In genomic region chr6:606829-607379, GRCh38 we compare ENCODE assay signal across 27 cellular contexts. TPM values are rescaled to one million over a fixed set of nuclear protein-coding genes. Genes with fewer than 3 reads are reported as not detected.
"Had no signal": no experiment of that assay in that cellular context is flagged by ENCODE, and none has a peak within 500 bp of the region (broad histone marks: within the 10 kb centered on the region; RNA-seq: fewer than 3 reads in every experiment).

No MANE protein-coding gene starts in this region.

- H2AFZ ChIP-seq: neural progenitor cell, parathyroid adenoma had no signal

- H3K9ac ChIP-seq: neural progenitor cell, parathyroid adenoma had no signal

- H3K4me1 ChIP-seq: neural progenitor cell, psoas muscle, right lobe of liver, sigmoid colon, thyroid gland, vagina had no signal

- H3K79me2 ChIP-seq: parathyroid adenoma had no signal

- ATAC-seq: naive thymus-derived CD8-positive, alpha-beta T cell; natural killer cell treated with Interleukin-12 subunit alpha and Interleukin-12 subunit beta and Interleukin-15 and Interleukin-18, amount 100 ng/mL, for 72 hours; psoas muscle; right cardiac atrium; right lobe of liver; stimulated activated effector memory CD8-positive, alpha-beta T cell treated with anti-CD3 and anti-CD28 coated beads, Interleukin-12 subunit alpha, Interleukin-12 subunit beta, amount 100 ng/mL, for 72 hours; stimulated activated naive B cell treated with anti-CD40 and anti-IgM and Interleukin-4, amounts not matched to agents 10 μg/mL and 1 μg/mL and 100 μg/mL, for 72 hours had no signal

- DNase-seq: naive thymus-derived CD8-positive, alpha-beta T cell; nucleus accumbens; posterior cingulate gyrus; psoas muscle; right cardiac atrium; right lobe of liver; sigmoid colon; small intestine; stimulated activated CD4-positive, alpha-beta T cell treated with anti-CD3 and anti-CD28 coated beads, Interleukin-15, amount 100 ng/mL, for 24 hours; stimulated activated CD4-positive, alpha-beta T cell treated with anti-CD3 and anti-CD28 coated beads, Interleukin-2, amount 100 ng/mL, for 24 hours; stimulated activated CD4-positive, alpha-beta T cell treated with anti-CD3 and anti-CD28 coated beads, Interleukin-2, amount 100 ng/mL, for 48 hours; stimulated activated CD4-positive, alpha-beta T cell treated with anti-CD3 and anti-CD28 coated beads, Interleukin-4, amount 100 ng/mL, for 24 hours; stimulated activated naive B cell treated with anti-CD40 and anti-IgM and Interleukin-4, amounts not matched to agents 10 μg/mL and 1 μg/mL and 100 μg/mL, for 72 hours; stimulated activated naive CD4-positive, alpha-beta T cell treated with Interleukin-2 at 50 U/mL for 16 hours; stomach; thyroid gland; trophoblast cell; upper lobe of left lung had no signal

- H3K4me3 ChIP-seq: neural progenitor cell, psoas muscle, right lobe of liver, sigmoid colon, stomach, thoracic aorta, thyroid gland, tibial nerve, upper lobe of left lung, vagina had no signal

- H3K27ac ChIP-seq: neural progenitor cell, neutrophil, parathyroid adenoma, psoas muscle, right lobe of liver, sigmoid colon, stomach, thoracic aorta, thyroid gland, tibial nerve, upper lobe of left lung, vagina had no signal

- H3K36me3 ChIP-seq: neutrophil, thoracic aorta, thyroid gland had no signal

- H3K9me3 ChIP-seq: neutrophil, psoas muscle, right lobe of liver, sigmoid colon, stomach, thoracic aorta, thyroid gland, tibial nerve, upper lobe of left lung, vagina had no signal

- H3K27me3 ChIP-seq: neural progenitor cell, neutrophil, right lobe of liver, sigmoid colon, stomach, thyroid gland, tibial nerve, upper lobe of left lung, vagina had no signal

- H3K4me2 ChIP-seq: neural progenitor cell had no signal

- FAIRE-seq: small intestine, urothelium cell line had no signal

RNA-seq across cellular contexts. Expression of gene HUS1B, which starts 50.0 kb away (rescaled TPM):
- polyA plus RNA-seq: right cardiac atrium had no signal
